ENCODE assay signal across 9 cellular contexts in the genomic region with DNA sequence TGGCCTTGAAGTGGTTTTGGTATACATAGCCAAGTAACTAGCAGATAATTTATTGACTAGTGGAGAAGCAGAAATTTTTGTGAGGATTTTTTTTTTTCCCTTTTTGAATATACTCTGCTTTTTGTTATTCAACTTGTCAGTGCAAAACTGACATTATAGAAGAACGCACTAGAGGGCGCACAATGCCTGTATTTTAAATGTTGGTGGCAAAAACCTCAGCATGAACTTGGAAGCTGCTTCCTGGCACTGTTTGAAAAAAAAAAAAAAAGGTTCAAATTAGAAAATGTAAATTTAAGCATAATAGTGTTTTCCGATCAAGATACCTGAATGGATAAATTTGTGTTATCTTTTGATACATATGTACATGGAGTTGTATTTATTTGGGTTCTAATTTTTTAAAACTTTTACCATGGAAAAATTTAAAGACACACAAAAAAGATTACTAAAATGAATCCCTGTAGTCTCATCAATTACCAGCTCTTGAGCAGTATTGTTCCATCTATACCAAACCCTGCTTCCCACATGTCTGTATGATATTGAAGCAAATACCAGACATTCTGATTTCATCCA. TPM values are rescaled to one million over a fixed set of nuclear protein-coding genes. Genes with fewer than 3 reads are reported as not detected.
DNase-seq lines count a peak whose midpoint lies in the region; ATAC-seq lines count a peak whose summit lies in the region.
"Had no signal": no experiment of that assay in that cellular context is flagged by ENCODE, and none has a peak within 500 bp of the region (broad histone marks: within the 10 kb centered on the region; RNA-seq: fewer than 3 reads in every experiment).

No MANE protein-coding gene starts in this region.

- no peak overlapping the region for H2BK15ac ChIP-seq in mesenchymal stem cell (ENCODE audit: low read depth, poor library complexity, severe bottlenecking)

- no peak overlapping the region for H3K18ac ChIP-seq in mesenchymal stem cell (ENCODE audit: low read depth in 1 of 2, low read length in 2 of 2)

- no peak overlapping the region for H2BK5ac ChIP-seq in mesenchymal stem cell (ENCODE audit: low read depth, low read length, poor library complexity, severe bottlenecking)

- peak overlapping the region; percentile 6 to 86 (median 71) for H3K27ac Mint-ChIP-seq in CD4-positive, alpha-beta memory T cell
- no peak overlapping the region for H3K27ac Mint-ChIP-seq in activated CD4-positive, alpha-beta T cell treated with anti-CD3 and anti-CD28 coated beads, Interleukin-2, amount 10 ng/mL, durations not matched to agents 24 days and 14 days
- H3K27ac Mint-ChIP-seq in stimulated activated effector memory CD8-positive, alpha-beta T cell treated with anti-CD3 and anti-CD28 coated beads, Interleukin-12 subunit alpha, Interleukin-12 subunit beta, amount 100 ng/mL, for 72 hours, result peak overlapping the region; percentile 82
- H3K27ac Mint-ChIP-seq: T-helper 1 cell treated with Interleukin-12 subunit alpha and Interleukin-12 subunit beta and Interleukin-4 antibody, amounts not matched to agents 30 μg/mL and 1 μg/mL, for 36 hours had no signal

- no peaks in the 10 kb centered on the region for H3K9me3 ChIP-seq in CD4-positive, alpha-beta memory T cell (ENCODE audit: control insufficient read depth in 1 of 2, low read length in 2 of 2)
- no peaks in the 10 kb centered on the region for H3K9me3 ChIP-seq in mesenchymal stem cell (ENCODE audit: control insufficient read depth, low read length)

- H3K14ac ChIP-seq in mesenchymal stem cell (ENCODE audit: low read length in 2 of 2), result no peak overlapping the region

- no peak overlapping the region for H2AK5ac ChIP-seq in mesenchymal stem cell (ENCODE audit: low read length, severe bottlenecking)

- H3K27me3 ChIP-seq in CD4-positive, alpha-beta memory T cell (ENCODE audit: insufficient read depth, low read length), result no peaks in the 10 kb centered on the region
- no peaks in the 10 kb centered on the region for H3K27me3 ChIP-seq in mesenchymal stem cell (ENCODE audit: control insufficient read depth in 1 of 2, insufficient read depth in 1 of 2, low read length in 2 of 2)

- peak; percentile 64 for ATAC-seq in stimulated activated effector memory CD8-positive, alpha-beta T cell treated with anti-CD3 and anti-CD28 coated beads, Interleukin-12 subunit alpha, Interleukin-12 subunit beta, amount 100 ng/mL, for 72 hours
- ATAC-seq in GM18870 (IDR thresholded peaks at IDR 0.05; ENCODE audit: unreplicated experiment), result no peak

- H2AFZ ChIP-seq in mesenchymal stem cell (ENCODE audit: low read depth, low read length), result no peak overlapping the region

- H3K36me3 Mint-ChIP-seq in CD4-positive, alpha-beta memory T cell, result peaks cover 4% of the 10 kb centered on the region in 2 donors
- H3K36me3 Mint-ChIP-seq in activated CD4-positive, alpha-beta T cell treated with anti-CD3 and anti-CD28 coated beads, Interleukin-2, amount 10 ng/mL, durations not matched to agents 24 days and 14 days (ENCODE audit: low read depth), result peaks cover 5% of the 10 kb centered on the region
- peaks cover 5% of the 10 kb centered on the region for H3K36me3 Mint-ChIP-seq in stimulated activated effector memory CD8-positive, alpha-beta T cell treated with anti-CD3 and anti-CD28 coated beads, Interleukin-12 subunit alpha, Interleukin-12 subunit beta, amount 100 ng/mL, for 72 hours

- H3K4me1 Mint-ChIP-seq in CD4-positive, alpha-beta memory T cell, result peaks cover 25 to 45% (median 34%) of the 10 kb centered on the region in 4 donors
- H3K4me1 Mint-ChIP-seq in activated CD4-positive, alpha-beta T cell treated with anti-CD3 and anti-CD28 coated beads, Interleukin-2, amount 10 ng/mL, durations not matched to agents 24 days and 14 days, result peaks cover 7% of the 10 kb centered on the region
- peaks cover 33% of the 10 kb centered on the region for H3K4me1 Mint-ChIP-seq in stimulated activated effector memory CD8-positive, alpha-beta T cell treated with anti-CD3 and anti-CD28 coated beads, Interleukin-12 subunit alpha, Interleukin-12 subunit beta, amount 100 ng/mL, for 72 hours

- intact Hi-C loops in CD4-positive, alpha-beta memory T cell (cut with micrococcal nuclease), result loop anchor here (1.0 to 2.0 kb wide), 8 partner anchors 26 to 546 kb away; a partner anchor contains a TSS
- intact Hi-C loops in activated CD4-positive, alpha-beta T cell treated with anti-CD3 and anti-CD28 coated beads, Interleukin-2, amount 10 ng/mL, durations not matched to agents 24 days and 14 days (cut with micrococcal nuclease), result loop anchor here (1.0 to 5.0 kb wide), 3 partner anchors 81 to 540 kb away; no protein-coding TSS in a partner anchor

- H2BK12ac ChIP-seq in mesenchymal stem cell (ENCODE audit: low read length in 2 of 2), result no peak overlapping the region

- no peaks in the 10 kb centered on the region for H3K79me1 ChIP-seq in mesenchymal stem cell (replicated peaks; ENCODE audit: low read length, poor library complexity, severe bottlenecking)

- no peak overlapping the region for H2BK120ac ChIP-seq in mesenchymal stem cell (ENCODE audit: low read depth, low read length)

- no peak overlapping the region for H3K23ac ChIP-seq in mesenchymal stem cell (ENCODE audit: low read length in 2 of 2)

- CTCF ChIA-PET in CD4-positive, alpha-beta memory T cell (lab: Charles Lee; ENCODE audit: partially characterized antibody), result interaction anchor here (0.6 to 6.0 kb wide), 26 partner anchors 8 to 548 kb away, joined by 3 to 80 read pairs (median 4); no protein-coding TSS in a partner anchor

- H4K8ac ChIP-seq in mesenchymal stem cell (ENCODE audit: low read length), result no peak overlapping the region

- H3K4me1 ChIP-seq in CD4-positive, alpha-beta memory T cell (ENCODE audit: insufficient read depth, low read length), result peaks cover 34% of the 10 kb centered on the region
- peaks cover 1% of the 10 kb centered on the region for H3K4me1 ChIP-seq in mesenchymal stem cell (ENCODE audit: control insufficient read depth, insufficient read depth, low read depth, low read length)

- H3K4ac ChIP-seq in mesenchymal stem cell (ENCODE audit: low read depth in 1 of 2, low read length in 2 of 2), result no peak overlapping the region

- 0% methylated on average over 2 of the region's 3 CpGs for WGBS in mesenchymal stem cell

- POLR2A ChIA-PET in CD4-positive, alpha-beta memory T cell (lab: Charles Lee; ENCODE audit: partially characterized antibody), result interaction anchor here (0.6 to 3.6 kb wide), 9 partner anchors 21 to 207 kb away, joined by 3 to 32 read pairs (median 4); no protein-coding TSS in a partner anchor

- no peak overlapping the region for H3K4me3 ChIP-seq in CD4-positive, alpha-beta memory T cell (ENCODE audit: low read length in 2 of 2)
- H3K4me3 ChIP-seq in mesenchymal stem cell (ENCODE audit: insufficient read depth in 1 of 2, low read depth in 1 of 2, low read length in 2 of 2), result no peak overlapping the region

- H3K4me2 ChIP-seq in mesenchymal stem cell (ENCODE audit: low read length, poor library complexity, severe bottlenecking), result no peak overlapping the region

- DNase-seq in CD4-positive, alpha-beta memory T cell, result peak; percentile 71 to 75 (median 73)
- DNase-seq in H4 (ENCODE audit: low spot score) (peak; percentile 40), NCI-H226 (peak; percentile 3), mesenchymal stem cell (peak; percentile 74)
- DNase-seq in activated CD4-positive, alpha-beta T cell treated with anti-CD3 and anti-CD28 coated beads, Interleukin-2, amount 10 ng/mL, durations not matched to agents 24 days and 14 days, result peak; percentile 90
- DNase-seq in effector CD4-positive, alpha-beta T cell, result peak; percentile 59
- DNase-seq in stimulated activated effector memory CD8-positive, alpha-beta T cell treated with anti-CD3 and anti-CD28 coated beads, Interleukin-12 subunit alpha, Interleukin-12 subunit beta, amount 100 ng/mL, for 72 hours (ENCODE audit: low spot score in 2 of 2), result peak; percentile 34 to 68

- no peak overlapping the region for H3K9ac ChIP-seq in mesenchymal stem cell (ENCODE audit: low read length)

- no peak overlapping the region for H3K27ac ChIP-seq in CD4-positive, alpha-beta memory T cell (ENCODE audit: low read depth, low read length)
- H3K27ac ChIP-seq in mesenchymal stem cell (ENCODE audit: low read length, poor library complexity, severe bottlenecking), result no peak overlapping the region

- H3K4me3 Mint-ChIP-seq in CD4-positive, alpha-beta memory T cell, result no peak overlapping the region
- no peak overlapping the region for H3K4me3 Mint-ChIP-seq in activated CD4-positive, alpha-beta T cell treated with anti-CD3 and anti-CD28 coated beads, Interleukin-2, amount 10 ng/mL, durations not matched to agents 24 days and 14 days
- H3K4me3 Mint-ChIP-seq in stimulated activated effector memory CD8-positive, alpha-beta T cell treated with anti-CD3 and anti-CD28 coated beads, Interleukin-12 subunit alpha, Interleukin-12 subunit beta, amount 100 ng/mL, for 72 hours, result no peak overlapping the region
- H3K4me3 Mint-ChIP-seq: T-helper 1 cell treated with Interleukin-12 subunit alpha and Interleukin-12 subunit beta and Interleukin-4 antibody, amounts not matched to agents 30 μg/mL and 1 μg/mL, for 36 hours had no signal

- no peak overlapping the region for H4K91ac ChIP-seq in mesenchymal stem cell (ENCODE audit: low read length)

- no peaks in the 10 kb centered on the region for H3K27me3 Mint-ChIP-seq in CD4-positive, alpha-beta memory T cell
- H3K27me3 Mint-ChIP-seq in activated CD4-positive, alpha-beta T cell treated with anti-CD3 and anti-CD28 coated beads, Interleukin-2, amount 10 ng/mL, durations not matched to agents 24 days and 14 days, result no peaks in the 10 kb centered on the region

- H3K9me3 Mint-ChIP-seq in CD4-positive, alpha-beta memory T cell, result no peaks in the 10 kb centered on the region
- H3K9me3 Mint-ChIP-seq in activated CD4-positive, alpha-beta T cell treated with anti-CD3 and anti-CD28 coated beads, Interleukin-2, amount 10 ng/mL, durations not matched to agents 24 days and 14 days, result no peaks in the 10 kb centered on the region
- no peaks in the 10 kb centered on the region for H3K9me3 Mint-ChIP-seq in stimulated activated effector memory CD8-positive, alpha-beta T cell treated with anti-CD3 and anti-CD28 coated beads, Interleukin-12 subunit alpha, Interleukin-12 subunit beta, amount 100 ng/mL, for 72 hours
- H3K9me3 Mint-ChIP-seq: T-helper 1 cell treated with Interleukin-12 subunit alpha and Interleukin-12 subunit beta and Interleukin-4 antibody, amounts not matched to agents 30 μg/mL and 1 μg/mL, for 36 hours had no signal

- no peaks in the 10 kb centered on the region for H3K36me3 ChIP-seq in CD4-positive, alpha-beta memory T cell (ENCODE audit: insufficient read depth, low read length)
- no peaks in the 10 kb centered on the region for H3K36me3 ChIP-seq in mesenchymal stem cell (ENCODE audit: control insufficient read depth in 1 of 2, insufficient read depth in 2 of 2, low read depth in 1 of 2, low read length in 2 of 2)

RNA-seq across cellular contexts. Expression of a gene that starts 56.0 kb away (rescaled TPM):
- total RNA-seq in CD4-positive, alpha-beta memory T cell, result 10 to 100 TPM; 18.9 to 21.1 TPM
- polyA plus RNA-seq in CD4-positive, alpha-beta memory T cell, result 10 to 100 TPM; 37.0 to 58.1 TPM
- total RNA-seq in H4 (2014; rRNA removed; shearing (Covaris generic)), result 23.1 and 24.4 TPM in 2 replicates
- 17.7 and 22.1 TPM in 2 replicates for total RNA-seq in activated CD4-positive, alpha-beta T cell treated with anti-CD3 and anti-CD28 coated beads, Interleukin-2, amount 10 ng/mL, durations not matched to agents 24 days and 14 days
- polyA plus RNA-seq in mesenchymal stem cell (2013, experiment 1 of 2), result 8.6 TPM
- 8.6 TPM for polyA plus RNA-seq in mesenchymal stem cell (2013, experiment 2 of 2)

Comparison
In these comparisons a context has a peak if more than half of its experiments do, and no peak if none do; other contexts are left out.
1. DNase-seq: peak in every context shown above with its lines; median percentile 90 in activated CD4-positive, alpha-beta T cell treated with anti-CD3 and anti-CD28 coated beads, Interleukin-2, amount 10 ng/mL, durations not matched to agents 24 days and 14 days; 74 in mesenchymal stem cell; 73 in CD4-positive, alpha-beta memory T cell; 59 in effector CD4-positive, alpha-beta T cell; 51 in stimulated activated effector memory CD8-positive, alpha-beta T cell treated with anti-CD3 and anti-CD28 coated beads, Interleukin-12 subunit alpha, Interleukin-12 subunit beta, amount 100 ng/mL, for 72 hours; 40 in H4; 3 in NCI-H226.